Comparison of ENCODE assay signal across 18 cellular contexts in the genomic region with DNA sequence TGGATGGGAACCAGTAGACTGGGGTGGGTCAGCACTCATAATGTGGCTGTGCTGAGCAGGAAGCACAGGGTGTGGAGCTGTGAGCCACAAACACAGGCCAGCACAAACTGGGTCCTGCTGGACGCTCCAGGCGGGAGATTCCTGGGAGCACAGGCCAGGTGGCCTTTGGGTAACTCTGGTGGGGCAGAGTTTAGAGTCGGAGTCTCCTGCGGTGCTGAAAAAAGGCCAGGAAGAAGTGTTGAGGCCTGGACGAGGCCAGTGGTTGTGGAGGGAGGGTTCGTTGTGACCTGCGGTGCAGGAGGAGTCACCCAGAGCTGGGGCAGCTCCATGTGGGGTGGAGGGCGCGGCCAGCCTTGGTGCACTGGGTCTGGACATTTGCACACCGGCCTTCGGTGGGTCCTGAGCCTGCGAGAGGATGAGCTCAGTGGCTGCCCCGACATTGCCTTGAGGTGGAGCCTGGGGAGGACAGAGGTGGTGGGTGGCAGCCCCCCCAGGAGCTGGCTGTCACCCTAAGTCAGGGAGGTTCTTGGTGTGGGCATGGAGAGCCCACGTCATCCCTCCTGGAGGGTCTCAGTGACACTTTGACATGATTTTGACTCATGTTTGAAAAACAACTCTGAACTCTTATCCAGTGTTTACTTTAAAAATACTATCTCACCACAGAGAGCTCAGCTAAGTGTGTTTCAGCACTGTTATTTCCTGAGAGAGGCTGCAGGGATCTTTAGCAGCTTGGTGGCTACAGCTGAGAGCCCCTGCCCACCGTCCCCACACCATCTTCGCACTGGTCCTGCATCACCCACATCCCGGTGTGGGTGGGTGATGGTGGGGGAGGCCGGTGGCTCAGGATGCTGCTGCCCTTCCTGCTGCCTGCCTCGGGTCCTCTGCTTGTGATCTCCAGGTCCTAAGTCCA.
DNase-seq lines count a peak whose midpoint lies in the region; ATAC-seq and TF ChIP-seq lines count a peak whose summit lies in the region.
"Had no signal": no experiment of that assay in that cellular context is flagged by ENCODE, and none has a peak within 500 bp of the region (broad histone marks: within the 10 kb centered on the region; RNA-seq: fewer than 3 reads in every experiment).

No MANE protein-coding gene starts in this region.

- H3K4me2 ChIP-seq in SK-N-SH (peak overlapping the region; percentile 28), smooth muscle cell (peak overlapping the region; percentile 46)

- CTCF ChIA-PET in SK-N-SH (lab: Yijun Ruan, JAX) = interaction anchor here (1.4 kb wide), 1 partner anchor 9 kb away, joined by 3 read pairs; no protein-coding TSS in a partner anchor

- no peaks in the 10 kb centered on the region for H3K27me3 Mint-ChIP-seq in activated naive CD8-positive, alpha-beta T cell treated with anti-CD3 and anti-CD28 coated beads for 36 hours
- H3K27me3 Mint-ChIP-seq: activated CD8-positive, alpha-beta T cell treated with anti-CD3 and anti-CD28 coated beads for 36 hours had no signal

- H3K9ac ChIP-seq in SK-N-SH (no peak overlapping the region), smooth muscle cell (ENCODE audit: low read depth) (no peak overlapping the region)

- peaks cover 8% of the 10 kb centered on the region for H3F3A ChIP-seq in SK-N-SH (replicated peaks; ENCODE audit: insufficient read depth)
- H3F3A ChIP-seq in smooth muscle cell (ENCODE audit: low read depth) = peaks cover 13% of the 10 kb centered on the region

- no peaks in the 10 kb centered on the region for H3K36me3 ChIP-seq in SK-N-SH (replicated peaks in 1 of 2; ENCODE audit: control insufficient read depth in 1 of 2, insufficient read depth in 2 of 2, low read length in 1 of 2)
- no peaks in the 10 kb centered on the region for H3K36me3 ChIP-seq in smooth muscle cell (ENCODE audit: low read depth)

- H4K20me1 ChIP-seq in SK-N-SH (ENCODE audit: insufficient read depth) (no peaks in the 10 kb centered on the region), smooth muscle cell (ENCODE audit: low read depth) (no peaks in the 10 kb centered on the region)

- H3K4me1 ChIP-seq in SK-N-SH (ENCODE audit: control insufficient read depth in 1 of 2, insufficient read depth in 2 of 2, low read depth in 1 of 2, low read length in 1 of 2) = peaks cover 0 to 15% of the 10 kb centered on the region in 2 experiments; a peak in 2 of 4 replicates
- H3K4me1 ChIP-seq in smooth muscle cell (ENCODE audit: low read depth) = peaks cover 4% of the 10 kb centered on the region

- H3K36me3 Mint-ChIP-seq in activated naive CD8-positive, alpha-beta T cell treated with anti-CD3 and anti-CD28 coated beads for 36 hours = no peaks in the 10 kb centered on the region

- no peaks in the 10 kb centered on the region for H3K9me3 ChIP-seq in SK-N-SH
- no peaks in the 10 kb centered on the region for H3K9me3 ChIP-seq in smooth muscle cell (replicated peaks; ENCODE audit: low read depth)

- no peak for TF ChIP-seq CTCF in SK-N-SH (IDR thresholded peaks at IDR 0.05)
- TF ChIP-seq CTCF in astrocyte of the spinal cord (IDR thresholded peaks at IDR 0.05; ENCODE audit: low read depth, low read length) = no peak
- no peak for TF ChIP-seq CTCF in smooth muscle cell (IDR thresholded peaks at IDR 0.05; ENCODE audit: borderline replicate concordance, insufficient read depth, poor library complexity, severe bottlenecking)

- TF ChIP-seq RAD21 in SK-N-SH (IDR thresholded peaks at IDR 0.05; ENCODE audit: low read length) = no peak

- DNase-seq in SK-N-SH (no peak), astrocyte of the spinal cord (ENCODE audit: low read depth, low spot score) (peak; percentile 74), left colon (no peak), smooth muscle cell (lab: John Stamatoyannopoulos, UW; ENCODE audit: unreplicated experiment) (no peak), AG20443 (ENCODE audit: low spot score) (no peak)
- no peak for DNase-seq in activated naive CD8-positive, alpha-beta T cell treated with anti-CD3 and anti-CD28 coated beads for 36 hours
- DNase-seq: activated CD8-positive, alpha-beta T cell treated with anti-CD3 and anti-CD28 coated beads for 36 hours; amygdala; dermis blood vessel endothelial cell; KBM-7; NCI-H1417; occipital lobe; SIG-M5 had no signal

- H3K27ac ChIP-seq in SK-N-SH (ENCODE audit: low read depth in 2 of 2, low read length in 1 of 2) = peak overlapping the region in 1 of 2 experiments; percentile 46; a peak in 1 of 4 replicates
- peak overlapping the region; percentile 54 for H3K27ac ChIP-seq in smooth muscle cell (ENCODE audit: low read depth)
- H3K27ac ChIP-seq: 22Rv1 had no signal

- ATAC-seq in SK-N-SH treated with all-trans-retinoic acid at 6 μM for 48 hours = no peak
- peak; percentile 71 for ATAC-seq in left colon
- no peak for ATAC-seq in HG03175 (IDR thresholded peaks at IDR 0.05; ENCODE audit: unreplicated experiment)
- ATAC-seq: activated CD8-positive, alpha-beta T cell treated with anti-CD3 and anti-CD28 coated beads for 36 hours; GM12878 had no signal

- H3K27ac Mint-ChIP-seq in activated naive CD8-positive, alpha-beta T cell treated with anti-CD3 and anti-CD28 coated beads for 36 hours = no peak overlapping the region
- H3K27ac Mint-ChIP-seq: activated CD8-positive, alpha-beta T cell treated with anti-CD3 and anti-CD28 coated beads for 36 hours had no signal

- H2AFZ ChIP-seq in SK-N-SH (ENCODE audit: low read depth) (no peak overlapping the region), smooth muscle cell (ENCODE audit: low read depth) (no peak overlapping the region)

- POLR2A ChIA-PET in SK-N-SH (lab: Yijun Ruan, JAX) = no interaction called here

- H3K4me3 ChIP-seq in SK-N-SH (ENCODE audit: low read depth in 2 of 2, low read length in 1 of 2) (no peak overlapping the region), astrocyte of the spinal cord (ENCODE audit: low read depth, low read length) (no peak overlapping the region), smooth muscle cell (no peak overlapping the region)
- H3K4me3 ChIP-seq: GM12878 had no signal

- in situ Hi-C loops in astrocyte of the spinal cord (cut with HindIII; ENCODE audit: low sequenced_read_pairs) = no loop called here

- WGBS in SK-N-SH (ENCODE audit: low lambda C conversion rate) = 88% methylated on average over 18 of the region's 19 CpGs
- WGBS in smooth muscle cell (ENCODE audit: low lambda C conversion rate) = 57% methylated on average over 19 of the region's 19 CpGs

- no peak overlapping the region for H3K4me3 Mint-ChIP-seq in activated naive CD8-positive, alpha-beta T cell treated with anti-CD3 and anti-CD28 coated beads for 36 hours
- H3K4me3 Mint-ChIP-seq: activated CD8-positive, alpha-beta T cell treated with anti-CD3 and anti-CD28 coated beads for 36 hours; CD14-positive monocyte had no signal

- no peaks in the 10 kb centered on the region for H3K9me3 Mint-ChIP-seq in activated naive CD8-positive, alpha-beta T cell treated with anti-CD3 and anti-CD28 coated beads for 36 hours
- H3K9me3 Mint-ChIP-seq: activated CD8-positive, alpha-beta T cell treated with anti-CD3 and anti-CD28 coated beads for 36 hours had no signal

- no peaks in the 10 kb centered on the region for H3K9me2 ChIP-seq in SK-N-SH

- H3K79me2 ChIP-seq in SK-N-SH (ENCODE audit: insufficient read depth) (no peaks in the 10 kb centered on the region), smooth muscle cell (ENCODE audit: low read depth) (no peaks in the 10 kb centered on the region)

- H3K27me3 ChIP-seq in SK-N-SH (ENCODE audit: insufficient read depth) (no peaks in the 10 kb centered on the region), smooth muscle cell (ENCODE audit: low read depth) (no peaks in the 10 kb centered on the region)

- TF ChIP-seq EP300 in SK-N-SH (IDR thresholded peaks at IDR 0.05; ENCODE audit: borderline replicate concordance in 1 of 2, low read depth in 1 of 2, low read length in 1 of 2) = no peak

- no peaks in the 10 kb centered on the region for H3K4me1 Mint-ChIP-seq in activated naive CD8-positive, alpha-beta T cell treated with anti-CD3 and anti-CD28 coated beads for 36 hours

- intact Hi-C loops in left colon (cut with DNase I, micrococcal nuclease) = no loop called here

TF ChIP-seq in SK-N-SH, 30 proteins besides CTCF, POLR2A, EP300 and RAD21 (continues in another document):
- TF ChIP-seq NFIC (IDR thresholded peaks at IDR 0.05; ENCODE audit: borderline replicate concordance) (no peak), RFX5 (IDR thresholded peaks at IDR 0.05; ENCODE audit: low read length) (no peak), ELF1 (IDR thresholded peaks at IDR 0.05) (no peak)
- TF ChIP-seq, protein P1, sequence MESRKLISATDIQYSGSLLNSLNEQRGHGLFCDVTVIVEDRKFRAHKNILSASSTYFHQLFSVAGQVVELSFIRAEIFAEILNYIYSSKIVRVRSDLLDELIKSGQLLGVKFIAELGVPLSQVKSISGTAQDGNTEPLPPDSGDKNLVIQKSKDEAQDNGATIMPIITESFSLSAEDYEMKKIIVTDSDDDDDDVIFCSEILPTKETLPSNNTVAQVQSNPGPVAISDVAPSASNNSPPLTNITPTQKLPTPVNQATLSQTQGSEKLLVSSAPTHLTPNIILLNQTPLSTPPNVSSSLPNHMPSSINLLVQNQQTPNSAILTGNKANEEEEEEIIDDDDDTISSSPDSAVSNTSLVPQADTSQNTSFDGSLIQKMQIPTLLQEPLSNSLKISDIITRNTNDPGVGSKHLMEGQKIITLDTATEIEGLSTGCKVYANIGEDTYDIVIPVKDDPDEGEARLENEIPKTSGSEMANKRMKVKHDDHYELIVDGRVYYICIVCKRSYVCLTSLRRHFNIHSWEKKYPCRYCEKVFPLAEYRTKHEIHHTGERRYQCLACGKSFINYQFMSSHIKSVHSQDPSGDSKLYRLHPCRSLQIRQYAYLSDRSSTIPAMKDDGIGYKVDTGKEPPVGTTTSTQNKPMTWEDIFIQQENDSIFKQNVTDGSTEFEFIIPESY (IDR thresholded peaks at IDR 0.05; ENCODE audit: borderline replicate concordance, low read depth) = no peak

TF ChIP-seq in SK-N-SH treated with all-trans-retinoic acid at 6 μM for 48 hours, 23 proteins besides CTCF, POLR2A, EP300 and RAD21:
- no peak for TF ChIP-seq RARB (CRISPR knock-in tag; IDR thresholded peaks at IDR 0.05)
- no peak for TF ChIP-seq PATZ1 (CRISPR knock-in tag; IDR thresholded peaks at IDR 0.05; ENCODE audit: borderline replicate concordance)
